In genomic region chr1:211335507-211336157, GRCh38 we compare ENCODE assay signal across 11 cellular contexts. TPM values are rescaled to one million over a fixed set of nuclear protein-coding genes. Genes with fewer than 3 reads are reported as not detected.
DNase-seq lines count a peak whose midpoint lies in the region; ATAC-seq and TF ChIP-seq lines count a peak whose summit lies in the region.
"Had no signal": no experiment of that assay in that cellular context is flagged by ENCODE, and none has a peak within 500 bp of the region (broad histone marks: within the 10 kb centered on the region; RNA-seq: fewer than 3 reads in every experiment).

No MANE protein-coding gene starts in this region.

- H3K9me3 ChIP-seq in Panc1 (ENCODE audit: control insufficient read depth, insufficient read depth, low read depth, low read length), result no peaks in the 10 kb centered on the region
- no peaks in the 10 kb centered on the region for H3K9me3 ChIP-seq in HAP-1
- H3K9me3 ChIP-seq: upper lobe of left lung had no signal

- no peak for TF ChIP-seq CTCF in Panc1 (IDR thresholded peaks at IDR 0.05)

- TSS peak; percentile 41 for BruUV-seq in Panc1 (replicated peaks; lab: Mats Ljungman, UMichigan)

- in situ Hi-C loops in Panc1 (cut with HindIII; ENCODE audit: low pct_unique_long_range_greater_than_20kb, low sequenced_read_pairs), result no loop called here
- in situ Hi-C loops in HAP-1 (cut with MboI; ENCODE audit: low sequenced_read_pairs), result no loop called here

- intact Hi-C loops in Panc1 (cut with micrococcal nuclease; ENCODE audit: unreplicated experiment), result no loop called here

- peak; percentile 69 for ATAC-seq in HG02840 (IDR thresholded peaks at IDR 0.05; ENCODE audit: low FRiP score, unreplicated experiment)
- ATAC-seq in Panc1, result no peak
- peak; percentile 31 for ATAC-seq in stimulated activated effector memory CD8-positive, alpha-beta T cell treated with anti-CD3 and anti-CD28 coated beads, Interleukin-12 subunit alpha, Interleukin-12 subunit beta, amount 100 ng/mL, for 72 hours

- no peaks in the 10 kb centered on the region for H3K27me3 Mint-ChIP-seq in activated T-cell treated with anti-CD3 and anti-CD28 coated beads, Interleukin-2, amount 50 U/mL, for 24 hours

- H3K27ac Mint-ChIP-seq in activated T-cell treated with anti-CD3 and anti-CD28 coated beads, Interleukin-2, amount 50 U/mL, for 24 hours, result peak overlapping the region; percentile 92
- peak overlapping the region; percentile 88 for H3K27ac Mint-ChIP-seq in stimulated activated effector memory CD8-positive, alpha-beta T cell treated with anti-CD3 and anti-CD28 coated beads, Interleukin-12 subunit alpha, Interleukin-12 subunit beta, amount 100 ng/mL, for 72 hours

- peaks cover 93% of the 10 kb centered on the region for H3K4me1 Mint-ChIP-seq in activated T-cell treated with anti-CD3 and anti-CD28 coated beads, Interleukin-2, amount 50 U/mL, for 24 hours (ENCODE audit: low read depth)
- H3K4me1 Mint-ChIP-seq in stimulated activated effector memory CD8-positive, alpha-beta T cell treated with anti-CD3 and anti-CD28 coated beads, Interleukin-12 subunit alpha, Interleukin-12 subunit beta, amount 100 ng/mL, for 72 hours, result peaks cover 87% of the 10 kb centered on the region

- no peak overlapping the region for H3K27ac ChIP-seq in Panc1 (ENCODE audit: low read length)
- H3K27ac ChIP-seq: upper lobe of left lung had no signal

- H3K4me1 ChIP-seq in Panc1 (ENCODE audit: control insufficient read depth, insufficient read depth, low read length), result peaks cover 2% of the 10 kb centered on the region; the same call in 1 of the 2 replicates
- peaks cover 4% of the 10 kb centered on the region for H3K4me1 ChIP-seq in HAP-1

- no peak overlapping the region for H3K4me3 ChIP-seq in Panc1 (ENCODE audit: low read depth in 2 of 2, low read length in 2 of 2)
- H3K4me3 ChIP-seq in HAP-1, result no peak overlapping the region
- H3K4me3 ChIP-seq in H7 (ENCODE audit: insufficient read depth, low read depth, low read length), result no peak overlapping the region
- H3K4me3 ChIP-seq: upper lobe of left lung had no signal

- POLR2A ChIA-PET in Panc1 (lab: Charles Lee), result no interaction called here

- peak overlapping the region; percentile 51 for H3K4me3 Mint-ChIP-seq in activated T-cell treated with anti-CD3 and anti-CD28 coated beads, Interleukin-2, amount 50 U/mL, for 24 hours
- peak overlapping the region; percentile 60 for H3K4me3 Mint-ChIP-seq in stimulated activated effector memory CD8-positive, alpha-beta T cell treated with anti-CD3 and anti-CD28 coated beads, Interleukin-12 subunit alpha, Interleukin-12 subunit beta, amount 100 ng/mL, for 72 hours
- H3K4me3 Mint-ChIP-seq: neural crest cell had no signal

- no peaks in the 10 kb centered on the region for H3K9me3 Mint-ChIP-seq in activated T-cell treated with anti-CD3 and anti-CD28 coated beads, Interleukin-2, amount 50 U/mL, for 24 hours
- no peaks in the 10 kb centered on the region for H3K9me3 Mint-ChIP-seq in stimulated activated effector memory CD8-positive, alpha-beta T cell treated with anti-CD3 and anti-CD28 coated beads, Interleukin-12 subunit alpha, Interleukin-12 subunit beta, amount 100 ng/mL, for 72 hours
- H3K9me3 Mint-ChIP-seq: CD14-positive monocyte, neural crest cell had no signal

- CTCF ChIA-PET in Panc1 (lab: Charles Lee), result interaction anchor here (0.6 kb wide), 1 partner anchor 238 kb away, joined by 3 read pairs; no protein-coding TSS in a partner anchor

- H3K27me3 ChIP-seq in Panc1 (ENCODE audit: control insufficient read depth, insufficient read depth, low read length) (no peaks in the 10 kb centered on the region), HAP-1 (ENCODE audit: low read depth) (no peaks in the 10 kb centered on the region), H7 (ENCODE audit: control insufficient read depth, insufficient read depth, low read length) (no peaks in the 10 kb centered on the region)
- H3K27me3 ChIP-seq: upper lobe of left lung had no signal

- H3K36me3 ChIP-seq in Panc1 (ENCODE audit: control insufficient read depth, insufficient read depth, low read length) (no peaks in the 10 kb centered on the region), HAP-1 (replicated peaks) (no peaks in the 10 kb centered on the region), H7 (replicated peaks; ENCODE audit: control insufficient read depth, insufficient read depth, low read length) (no peaks in the 10 kb centered on the region)
- H3K36me3 ChIP-seq: upper lobe of left lung had no signal

- H3K36me3 Mint-ChIP-seq in activated T-cell treated with anti-CD3 and anti-CD28 coated beads, Interleukin-2, amount 50 U/mL, for 24 hours (ENCODE audit: low read depth), result peaks cover 52% of the 10 kb centered on the region
- H3K36me3 Mint-ChIP-seq in stimulated activated effector memory CD8-positive, alpha-beta T cell treated with anti-CD3 and anti-CD28 coated beads, Interleukin-12 subunit alpha, Interleukin-12 subunit beta, amount 100 ng/mL, for 72 hours, result peaks cover 16% of the 10 kb centered on the region
- H3K36me3 Mint-ChIP-seq: CD14-positive monocyte had no signal

- no peak for DNase-seq in activated T-cell treated with anti-CD3 and anti-CD28 coated beads, Interleukin-2, amount 50 U/mL, for 24 hours
- no peak for DNase-seq in activated T-cell treated with anti-CD3 and anti-CD28 coated beads, Interleukin-2, amount 50 U/mL, for 48 hours
- DNase-seq in Panc1 (ENCODE audit: low read depth, low spot score) (no peak), SW480 (ENCODE audit: low spot score) (no peak), HAP-1 (ENCODE audit: low spot score in 2 of 2) (no peak), H7 (no peak)
- peak in 1 of 2 donors; percentile 57 for DNase-seq in stimulated activated effector memory CD8-positive, alpha-beta T cell treated with anti-CD3 and anti-CD28 coated beads, Interleukin-12 subunit alpha, Interleukin-12 subunit beta, amount 100 ng/mL, for 72 hours (ENCODE audit: low spot score in 2 of 2)
- DNase-seq: upper lobe of left lung had no signal

RNA-seq across cellular contexts. Expression of gene TRAF5, which starts 9.0 kb away (rescaled TPM):
- 10.5 TPM for total RNA-seq in Panc1 (2021; ENCODE audit: unreplicated experiment)
- 5.8 TPM for polyA plus RNA-seq in Panc1 (2012; ENCODE audit: insufficient read length)
- total RNA-seq in H7 (2014; rRNA removed; shearing (Covaris generic)), result 21.5 and 39.3 TPM in 2 replicates
